25 cellular contexts compared by ENCODE assay signal in genomic region chr11:35947437-35947836, GRCh38.
"Had no signal": no experiment of that assay in that cellular context is flagged by ENCODE, and none has a peak within 500 bp of the region (broad histone marks: within the 10 kb centered on the region; RNA-seq: fewer than 3 reads in every experiment).

No MANE protein-coding gene starts in this region.

- H3K4me1 ChIP-seq: parathyroid adenoma had no signal

- H3K79me2 ChIP-seq: parathyroid adenoma had no signal

- H3K27ac ChIP-seq: parathyroid adenoma, thyroid gland, upper lobe of left lung, vagina, VCaP had no signal

- H3K36me3 Mint-ChIP-seq: activated CD4-positive, alpha-beta memory T cell treated with anti-CD3 and anti-CD28 coated beads for 36 hours; activated naive CD4-positive, alpha-beta T cell treated with anti-CD3 and anti-CD28 coated beads, Interleukin-2, amount 10 ng/mL, durations not matched to agents 7 days and 5 days; activated naive CD8-positive, alpha-beta T cell treated with anti-CD3 and anti-CD28 coated beads, Interleukin-2, amount 10 ng/mL, durations not matched to agents 7 days and 5 days; stimulated activated naive B cell treated with anti-CD40 and anti-IgM and Interleukin-4, amounts not matched to agents 10 μg/mL and 1 μg/mL and 100 μg/mL, for 72 hours had no signal

- H3K9me3 Mint-ChIP-seq: activated CD4-positive, alpha-beta memory T cell treated with anti-CD3 and anti-CD28 coated beads for 36 hours; activated naive CD4-positive, alpha-beta T cell treated with anti-CD3 and anti-CD28 coated beads, Interleukin-2, amount 10 ng/mL, durations not matched to agents 7 days and 5 days; activated naive CD8-positive, alpha-beta T cell treated with anti-CD3 and anti-CD28 coated beads, Interleukin-2, amount 10 ng/mL, durations not matched to agents 7 days and 5 days; nephron; stimulated activated naive B cell treated with anti-CD40 and anti-IgM and Interleukin-4, amounts not matched to agents 10 μg/mL and 1 μg/mL and 100 μg/mL, for 72 hours had no signal

- H3K27ac Mint-ChIP-seq: activated CD4-positive, alpha-beta memory T cell treated with anti-CD3 and anti-CD28 coated beads for 36 hours; activated naive CD4-positive, alpha-beta T cell treated with anti-CD3 and anti-CD28 coated beads, Interleukin-2, amount 10 ng/mL, durations not matched to agents 7 days and 5 days; activated naive CD8-positive, alpha-beta T cell treated with anti-CD3 and anti-CD28 coated beads, Interleukin-2, amount 10 ng/mL, durations not matched to agents 7 days and 5 days; stimulated activated naive B cell treated with anti-CD40 and anti-IgM and Interleukin-4, amounts not matched to agents 10 μg/mL and 1 μg/mL and 100 μg/mL, for 72 hours had no signal

- H3K9me3 ChIP-seq: breast epithelium, stomach, thyroid gland, upper lobe of left lung, vagina had no signal

- H3K27me3 ChIP-seq: breast epithelium, thyroid gland, upper lobe of left lung, vagina had no signal

- DNase-seq: activated CD4-positive, alpha-beta memory T cell treated with anti-CD3 and anti-CD28 coated beads for 36 hours; activated CD4-positive, alpha-beta T cell treated with anti-CD3 and anti-CD28 coated beads for 4 hours; activated CD8-positive, alpha-beta memory T cell treated with anti-CD3 and anti-CD28 coated beads, Interleukin-2, amount 50 U/mL, for 4 hours; activated gamma-delta T cell; activated naive CD4-positive, alpha-beta T cell treated with anti-CD3 and anti-CD28 coated beads, Interleukin-2, amount 10 ng/mL, durations not matched to agents 7 days and 5 days; activated naive CD8-positive, alpha-beta T cell treated with anti-CD3 and anti-CD28 coated beads, Interleukin-2, amount 10 ng/mL, durations not matched to agents 7 days and 5 days; activated T-cell treated with anti-CD3 and anti-CD28 coated beads, Interleukin-2, amount 50 U/mL, for 1 hour; central memory CD4-positive, alpha-beta T cell; effector CD8-positive, alpha-beta T cell; erythroblast; hippocampal formation; left cardiac atrium; left ventricle myocardium superior; right cardiac atrium; stimulated activated CD4-positive, alpha-beta T cell treated with anti-CD3 and anti-CD28 coated beads, Interleukin-15, amount 100 ng/mL, for 24 hours; stimulated activated CD4-positive, alpha-beta T cell treated with anti-CD3 and anti-CD28 coated beads, Interleukin-2, amount 100 ng/mL, for 24 hours; stimulated activated naive B cell treated with anti-CD40 and anti-IgM and Interleukin-4, amounts not matched to agents 10 μg/mL and 1 μg/mL and 100 μg/mL, for 72 hours; stomach; thyroid gland; upper lobe of left lung had no signal

- H3K36me3 ChIP-seq: breast epithelium, stomach, thyroid gland, upper lobe of left lung, vagina had no signal

- ATAC-seq: left cardiac atrium; left ventricle myocardium superior; right cardiac atrium; stimulated activated naive B cell treated with anti-CD40 and anti-IgM and Interleukin-4, amounts not matched to agents 10 μg/mL and 1 μg/mL and 100 μg/mL, for 72 hours had no signal

- H2AFZ ChIP-seq: parathyroid adenoma had no signal

- H3K4me3 Mint-ChIP-seq: activated CD4-positive, alpha-beta memory T cell treated with anti-CD3 and anti-CD28 coated beads for 36 hours; activated naive CD4-positive, alpha-beta T cell treated with anti-CD3 and anti-CD28 coated beads, Interleukin-2, amount 10 ng/mL, durations not matched to agents 7 days and 5 days; activated naive CD8-positive, alpha-beta T cell treated with anti-CD3 and anti-CD28 coated beads, Interleukin-2, amount 10 ng/mL, durations not matched to agents 7 days and 5 days; stimulated activated naive B cell treated with anti-CD40 and anti-IgM and Interleukin-4, amounts not matched to agents 10 μg/mL and 1 μg/mL and 100 μg/mL, for 72 hours had no signal

- H3K9ac ChIP-seq: parathyroid adenoma had no signal

- H3K4me3 ChIP-seq: breast epithelium, stomach, thyroid gland, upper lobe of left lung, vagina had no signal
